ENCODE assay signal across 7 cellular contexts in the genomic region with DNA sequence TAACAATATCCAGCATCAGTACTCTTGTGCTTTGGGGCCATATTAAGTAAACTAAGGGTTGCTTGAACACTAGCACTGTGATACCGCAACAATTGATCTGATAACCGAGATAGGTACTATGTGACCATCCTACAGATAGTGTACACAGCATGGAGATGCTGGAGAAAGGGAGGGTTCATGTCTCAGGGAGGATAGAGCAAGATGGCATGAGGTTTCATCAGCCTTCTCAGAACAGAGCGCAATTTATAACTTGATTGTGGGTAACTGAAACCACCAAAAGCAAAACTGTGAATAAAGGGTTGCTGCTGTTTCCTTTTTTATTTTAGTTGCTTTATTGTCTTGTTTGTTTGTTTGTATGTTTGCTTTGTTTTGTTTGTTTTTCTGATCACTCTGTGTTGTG.
"Had no signal": no experiment of that assay in that cellular context is flagged by ENCODE, and none has a peak within 500 bp of the region (broad histone marks: within the 10 kb centered on the region; RNA-seq: fewer than 3 reads in every experiment).

No MANE protein-coding gene starts in this region.

- FAIRE-seq: H1, H54, HTR-8/SVneo had no signal

- DNase-seq: H9, HCEC 1CT, IMR-90 had no signal

- H3K4me3 ChIP-seq: GM23338 had no signal
